1 cellular context compared by ENCODE assay signal in genomic region chr15:75151214-75152128, GRCh38.
TF ChIP-seq lines count a peak whose summit lies in the region.

No MANE protein-coding gene starts in this region.

TF ChIP-seq in IMR-90, 13 proteins besides CTCF, POLR2A, EP300 and RAD21 (continued from another document):
- TF ChIP-seq MAFK (IDR thresholded peaks at IDR 0.05; ENCODE audit: low read depth, low read length) (no peak), FOS (IDR thresholded peaks at IDR 0.05; ENCODE audit: low read depth, low read length) (no peak), MAZ (IDR thresholded peaks at IDR 0.05; ENCODE audit: borderline replicate concordance, low read depth, low read length) (no peak), RCOR1 (IDR thresholded peaks at IDR 0.05; ENCODE audit: insufficient replicate concordance, low read length) (no peak), CEBPB (IDR thresholded peaks at IDR 0.05; ENCODE audit: low read depth, low read length) (no peak)
TF ChIP-seq in IMR-90: peak in this region for 0.
